Comparison of ENCODE assay signal across 1 cellular context in genomic region chr1:16014509-16015482, GRCh38.
TF ChIP-seq lines count a peak whose summit lies in the region.

No MANE protein-coding gene starts in this region.

TF ChIP-seq in HepG2, 621 proteins besides CTCF, POLR2A, EP300 and RAD21 (continued from another document):
- TF ChIP-seq ZNF280D (CRISPR knock-in tag; IDR thresholded peaks at IDR 0.05): no peak
